ENCODE assay signal across 27 cellular contexts in the genomic region with DNA sequence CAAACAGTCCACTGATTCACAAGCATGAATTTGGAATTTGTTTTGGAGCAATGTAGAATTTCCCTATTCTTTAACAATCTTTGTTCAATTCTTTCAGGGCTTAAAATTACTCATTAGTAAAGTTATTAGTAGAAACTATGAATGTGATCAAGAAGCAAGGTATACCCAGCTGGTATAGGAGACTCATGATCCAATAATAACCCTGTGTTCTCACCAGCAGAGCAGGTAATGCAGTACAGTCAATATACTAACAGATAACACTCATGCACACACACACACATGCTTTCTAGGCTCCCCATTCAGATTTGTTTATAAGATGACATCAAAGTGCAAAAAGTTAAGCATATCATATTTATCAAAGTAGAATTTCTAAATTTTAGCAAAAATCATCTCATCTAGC.
"Had no signal": no experiment of that assay in that cellular context is flagged by ENCODE, and none has a peak within 500 bp of the region (broad histone marks: within the 10 kb centered on the region; RNA-seq: fewer than 3 reads in every experiment).

No MANE protein-coding gene starts in this region.

- H3K27ac Mint-ChIP-seq: activated CD4-positive, alpha-beta memory T cell treated with anti-CD3 and anti-CD28 coated beads, Interleukin-2, amount 10 ng/mL, durations not matched to agents 7 days and 5 days; activated naive CD4-positive, alpha-beta T cell treated with anti-CD3 and anti-CD28 coated beads for 36 hours; activated naive CD8-positive, alpha-beta T cell; activated T-helper 17 cell treated with anti-CD3 and anti-CD28 coated beads, Interleukin-2, amount 50 U/mL, for 72 hours; T-cell had no signal

- H3K36me3 ChIP-seq: brain microvascular endothelial cell had no signal

- FAIRE-seq: RCC 7860 had no signal

- H3K27ac ChIP-seq: brain microvascular endothelial cell, VCaP had no signal

- H3K27me3 Mint-ChIP-seq: activated CD4-positive, alpha-beta memory T cell treated with anti-CD3 and anti-CD28 coated beads, Interleukin-2, amount 10 ng/mL, durations not matched to agents 7 days and 5 days; activated naive CD8-positive, alpha-beta T cell; activated T-helper 17 cell treated with anti-CD3 and anti-CD28 coated beads, Interleukin-2, amount 50 U/mL, for 72 hours; central memory CD8-positive, alpha-beta T cell; T-cell had no signal

- ATAC-seq: activated T-helper 17 cell treated with anti-CD3 and anti-CD28 coated beads, Interleukin-2, amount 50 U/mL, for 72 hours; T-cell had no signal

- DNase-seq: activated CD4-positive, alpha-beta memory T cell treated with anti-CD3 and anti-CD28 coated beads, Interleukin-2, amount 10 ng/mL, durations not matched to agents 7 days and 5 days; activated CD4-positive, alpha-beta T cell treated with anti-CD3 and anti-CD28 coated beads, Interleukin-2, amount 50 U/mL, for 1 hour; activated CD4-positive, CD25-positive, alpha-beta regulatory T cell; activated gamma-delta T cell; activated naive CD4-positive, alpha-beta T cell treated with anti-CD3 and anti-CD28 coated beads for 36 hours; activated T-cell treated with anti-CD3 and anti-CD28 coated beads for 4 hours; activated T-cell treated with anti-CD3 and anti-CD28 coated beads, Interleukin-2, amount 50 U/mL, for 48 hours; brain microvascular endothelial cell; Kasumi-1; KBM-7; NCI-H1048; NCI-H1930; NCI-H2171; NCI-H226; NCI-H510A; NCI-H526 treated with DMSO at 0.1 percent for 48 hours; NCI-H82; NK-92 treated with Interleukin-12 subunit alpha and Interleukin-12 subunit beta, amount 100 ng/mL, for 24 hours; SIG-M5; T-cell; T-helper 2 cell; T1000 had no signal

- H3K27me3 ChIP-seq: brain microvascular endothelial cell had no signal

- H3K4me1 Mint-ChIP-seq: activated CD4-positive, alpha-beta memory T cell treated with anti-CD3 and anti-CD28 coated beads, Interleukin-2, amount 10 ng/mL, durations not matched to agents 7 days and 5 days; activated T-helper 17 cell treated with anti-CD3 and anti-CD28 coated beads, Interleukin-2, amount 50 U/mL, for 72 hours; central memory CD8-positive, alpha-beta T cell; T-cell had no signal

- H3K36me3 Mint-ChIP-seq: activated naive CD8-positive, alpha-beta T cell; T-cell had no signal

- H3K4me3 Mint-ChIP-seq: activated CD4-positive, alpha-beta memory T cell treated with anti-CD3 and anti-CD28 coated beads, Interleukin-2, amount 10 ng/mL, durations not matched to agents 7 days and 5 days; activated naive CD4-positive, alpha-beta T cell treated with anti-CD3 and anti-CD28 coated beads for 36 hours; activated naive CD8-positive, alpha-beta T cell; activated T-helper 17 cell treated with anti-CD3 and anti-CD28 coated beads, Interleukin-2, amount 50 U/mL, for 72 hours; central memory CD8-positive, alpha-beta T cell; T-cell had no signal
